ENCODE assay signal across 8 cellular contexts in the genomic region with DNA sequence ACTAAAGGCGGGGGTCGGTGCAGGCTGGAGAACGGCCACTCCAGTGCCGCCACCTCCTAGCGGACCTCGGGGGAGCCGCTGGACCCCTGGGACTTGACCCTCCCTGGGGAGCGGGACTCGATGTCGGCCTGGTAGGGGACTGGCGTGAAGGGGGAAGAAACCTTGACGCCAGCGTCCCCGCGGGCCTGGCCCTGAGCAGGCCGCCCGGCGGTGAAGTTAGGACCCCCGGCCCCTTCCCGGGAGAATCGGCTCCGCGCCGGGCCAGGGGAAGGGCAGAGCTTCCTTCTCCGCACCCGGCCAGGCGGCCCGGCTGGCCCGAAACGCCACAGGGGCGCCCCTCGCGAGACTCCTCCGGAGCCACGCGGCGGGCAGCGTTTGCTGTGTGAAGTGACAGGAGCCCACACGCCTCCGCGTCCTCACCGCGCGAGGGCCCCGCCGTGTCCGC. TPM values are rescaled to one million over a fixed set of nuclear protein-coding genes. Genes with fewer than 3 reads are reported as not detected.
A peak's percentile ranks its signal among the peaks of the same experiment; 100 is the strongest.
DNase-seq lines count a peak whose midpoint lies in the region; ATAC-seq and TF ChIP-seq lines count a peak whose summit lies in the region.

No MANE protein-coding gene starts in this region.

- H3K9me3 ChIP-seq in esophagus (ENCODE audit: control insufficient read depth in 2 of 2, insufficient read depth in 1 of 2, low read depth in 1 of 2, low read length in 1 of 2) (no peaks in the 10 kb centered on the region), neuron (ENCODE audit: low read length) (no peaks in the 10 kb centered on the region)

- H3K27me3 ChIP-seq in esophagus (ENCODE audit: control insufficient read depth in 1 of 2, insufficient read depth in 2 of 2, low read length in 2 of 2) (no peaks in the 10 kb centered on the region), neuron (ENCODE audit: insufficient read depth, low read length) (no peaks in the 10 kb centered on the region)

- peak; percentile 23 for ATAC-seq in HG02610 (IDR thresholded peaks at IDR 0.05; ENCODE audit: unreplicated experiment)
- ATAC-seq in HG03378 (IDR thresholded peaks at IDR 0.05; ENCODE audit: unreplicated experiment), result no peak

- H3K4me3 ChIP-seq in esophagus (ENCODE audit: low read depth in 1 of 2, low read length in 2 of 2) (peak overlapping the region; percentile 76 to 86), neuron (ENCODE audit: low read length) (peak overlapping the region; percentile 80)

- 1 to 3% methylated on average over 24 to 47 of the region's 47 CpGs for WGBS in esophagus, 2 donors

- TF ChIP-seq CTCF in VCaP (conservative IDR thresholded peaks at IDR 0.05), result no peak

- peak overlapping the region; percentile 95 for H3K27ac ChIP-seq in VCaP
- peak overlapping the region; percentile 45 to 79 for H3K27ac ChIP-seq in esophagus (ENCODE audit: low read depth in 2 of 2, low read length in 1 of 2)

- peak; percentile 34 for DNase-seq in EL
- DNase-seq in NCI-H2196 treated with DMSO at 0.1 percent for 48 hours (lab: John Stamatoyannopoulos, UW; ENCODE audit: unreplicated experiment), result no peak
- no peak for DNase-seq in DMS153 treated with DMSO at 0.1 percent for 48 hours (lab: John Stamatoyannopoulos, UW; ENCODE audit: unreplicated experiment)

- H3K4me1 ChIP-seq in esophagus (ENCODE audit: control insufficient read depth in 2 of 2, insufficient read depth in 2 of 2, low read length in 1 of 2), result peaks cover 3 to 13% of the 10 kb centered on the region in 2 donors
- peaks cover 10% of the 10 kb centered on the region for H3K4me1 ChIP-seq in neuron (ENCODE audit: insufficient read depth, low read length)

- no peak overlapping the region for H2AFZ ChIP-seq in neuron (ENCODE audit: low read depth, low read length)

- H3K36me3 ChIP-seq in esophagus (ENCODE audit: control insufficient read depth in 2 of 2, insufficient read depth in 2 of 2, low read length in 1 of 2), result peaks cover 5 to 33% of the 10 kb centered on the region in 2 donors
- peaks cover 34% of the 10 kb centered on the region for H3K36me3 ChIP-seq in neuron (ENCODE audit: insufficient read depth, low read length)

RNA-seq across cellular contexts. Expression of gene DUS1L, which starts 0.4 kb away (rescaled TPM):
- 100 to 1,000 TPM; 118 to 182 TPM for polyA plus RNA-seq in esophagus

RNA-seq across cellular contexts. Expression of gene GPS1, which starts 13.5 kb away (rescaled TPM):
- 10 to 100 TPM; 61.7 to 65.8 TPM for polyA plus RNA-seq in esophagus

RNA-seq across cellular contexts. Expression of gene RFNG, which starts 13.6 kb away (rescaled TPM):
- 10 to 100 TPM; 27.4 to 36.4 TPM for polyA plus RNA-seq in esophagus

RNA-seq across cellular contexts. Expression of gene DCXR, which starts 27.7 kb away (rescaled TPM):
- 100 to 1,000 TPM; 136 to 145 TPM for polyA plus RNA-seq in esophagus

RNA-seq across cellular contexts. Expression of gene FASN, which starts 32.8 kb away (rescaled TPM):
- polyA plus RNA-seq in esophagus, result 10 to 100 TPM; 92.2 to 95.9 TPM
